ENCODE assay signal across 12 cellular contexts in the genomic region with DNA sequence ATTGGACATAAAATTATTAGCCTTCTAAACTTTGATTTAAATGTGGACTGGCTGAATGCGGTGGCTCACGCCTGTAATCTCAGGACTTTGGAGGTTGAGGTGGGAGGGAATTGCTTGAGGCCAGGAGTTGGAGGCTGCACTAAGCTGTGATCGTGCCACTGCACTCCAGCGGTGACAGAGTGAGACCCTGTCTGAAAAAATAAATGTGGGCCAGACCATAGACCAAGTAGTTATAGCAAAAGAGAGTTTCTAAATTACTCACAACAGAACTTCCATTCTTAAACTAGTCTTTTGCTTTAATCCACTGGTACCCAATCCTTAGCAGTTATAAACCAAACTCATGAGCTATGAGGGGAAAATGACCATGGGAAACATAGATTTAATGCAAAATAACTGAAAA. TPM values are rescaled to one million over a fixed set of nuclear protein-coding genes. Genes with fewer than 3 reads are reported as not detected.
DNase-seq lines count a peak whose midpoint lies in the region; ATAC-seq, FAIRE-seq and TF ChIP-seq lines count a peak whose summit lies in the region.
"Had no signal": no experiment of that assay in that cellular context is flagged by ENCODE, and none has a peak within 500 bp of the region (broad histone marks: within the 10 kb centered on the region; RNA-seq: fewer than 3 reads in every experiment).

No MANE protein-coding gene starts in this region.

- H3K4me3 Mint-ChIP-seq in CD4-positive, alpha-beta memory T cell: peak overlapping the region in 4 of 8 donors; percentile 20 to 56 (median 42)
- no peak overlapping the region for H3K4me3 Mint-ChIP-seq in activated T-helper 1 cell treated with anti-CD3 and anti-CD28 coated beads, Interleukin-12 subunit alpha, Interleukin-12 subunit beta, Interleukin-2, Interleukin-4 antibody, amounts not matched to agents 30 ng/mL and 10 ng/mL and 1 ng/mL, durations not matched to agents 14 hours and 24 hours and 36 hours

- H3K4me3 ChIP-seq in CD4-positive, alpha-beta memory T cell (ENCODE audit: low read length in 2 of 2): no peak overlapping the region
- no peak overlapping the region for H3K4me3 ChIP-seq in BE2C (ENCODE audit: low read depth, low read length)
- H3K4me3 ChIP-seq: heart right ventricle had no signal

- no peaks in the 10 kb centered on the region for H3K27me3 Mint-ChIP-seq in CD4-positive, alpha-beta memory T cell
- H3K27me3 Mint-ChIP-seq in activated T-helper 1 cell treated with anti-CD3 and anti-CD28 coated beads, Interleukin-12 subunit alpha, Interleukin-12 subunit beta, Interleukin-2, Interleukin-4 antibody, amounts not matched to agents 30 ng/mL and 10 ng/mL and 1 ng/mL, durations not matched to agents 14 hours and 24 hours and 36 hours (ENCODE audit: insufficient read depth): no peaks in the 10 kb centered on the region

- peaks cover 44 to 66% (median 57%) of the 10 kb centered on the region in 4 donors for H3K4me1 Mint-ChIP-seq in CD4-positive, alpha-beta memory T cell
- peaks cover 54% of the 10 kb centered on the region for H3K4me1 Mint-ChIP-seq in activated T-helper 1 cell treated with anti-CD3 and anti-CD28 coated beads, Interleukin-12 subunit alpha, Interleukin-12 subunit beta, Interleukin-2, Interleukin-4 antibody, amounts not matched to agents 30 ng/mL and 10 ng/mL and 1 ng/mL, durations not matched to agents 14 hours and 24 hours and 36 hours (ENCODE audit: low read depth)

- ATAC-seq in GM18861 (IDR thresholded peaks at IDR 0.05; ENCODE audit: unreplicated experiment) (peak; percentile 78), HG02870 (IDR thresholded peaks at IDR 0.05; ENCODE audit: unreplicated experiment) (peak; percentile 72)
- ATAC-seq: heart right ventricle had no signal

- no peak for TF ChIP-seq CTCF in BE2C (IDR thresholded peaks at IDR 0.05; ENCODE audit: low read depth, low read length)

- no peaks in the 10 kb centered on the region for H3K9me3 Mint-ChIP-seq in CD4-positive, alpha-beta memory T cell
- H3K9me3 Mint-ChIP-seq in activated T-helper 1 cell treated with anti-CD3 and anti-CD28 coated beads, Interleukin-12 subunit alpha, Interleukin-12 subunit beta, Interleukin-2, Interleukin-4 antibody, amounts not matched to agents 30 ng/mL and 10 ng/mL and 1 ng/mL, durations not matched to agents 14 hours and 24 hours and 36 hours: no peaks in the 10 kb centered on the region

- H3K36me3 ChIP-seq in CD4-positive, alpha-beta memory T cell (ENCODE audit: insufficient read depth, low read length): no peaks in the 10 kb centered on the region
- no peaks in the 10 kb centered on the region for H3K36me3 ChIP-seq in BE2C

- peaks cover 0 to 18% of the 10 kb centered on the region in 2 donors for H3K36me3 Mint-ChIP-seq in CD4-positive, alpha-beta memory T cell
- peaks cover 23% of the 10 kb centered on the region for H3K36me3 Mint-ChIP-seq in activated T-helper 1 cell treated with anti-CD3 and anti-CD28 coated beads, Interleukin-12 subunit alpha, Interleukin-12 subunit beta, Interleukin-2, Interleukin-4 antibody, amounts not matched to agents 30 ng/mL and 10 ng/mL and 1 ng/mL, durations not matched to agents 14 hours and 24 hours and 36 hours (ENCODE audit: low read depth)

- CTCF ChIA-PET in CD4-positive, alpha-beta memory T cell (lab: Charles Lee; ENCODE audit: partially characterized antibody): interaction anchor here (1.0 to 2.2 kb wide), 5 partner anchors 102 to 178 kb away, joined by 3 to 9 read pairs (median 3); no protein-coding TSS in a partner anchor

- FAIRE-seq in frontal cortex (lab: Jason Lieb, UNC): no peak
- FAIRE-seq: endothelial cell of umbilical vein had no signal

- H3K27ac ChIP-seq in CD4-positive, alpha-beta memory T cell (ENCODE audit: low read depth, low read length): no peak overlapping the region

- H3K27me3 ChIP-seq in CD4-positive, alpha-beta memory T cell (ENCODE audit: insufficient read depth, low read length): no peaks in the 10 kb centered on the region
- no peaks in the 10 kb centered on the region for H3K27me3 ChIP-seq in BE2C
- H3K27me3 ChIP-seq: heart right ventricle had no signal

- H3K4me1 ChIP-seq in CD4-positive, alpha-beta memory T cell (ENCODE audit: insufficient read depth, low read length): peaks cover 83% of the 10 kb centered on the region
- H3K4me1 ChIP-seq in BE2C: no peaks in the 10 kb centered on the region

- intact Hi-C loops in CD4-positive, alpha-beta memory T cell (cut with micrococcal nuclease): loop anchor here (5.0 kb wide), 2 partner anchors 33 to 83 kb away; no protein-coding TSS in a partner anchor
- intact Hi-C loops in activated T-helper 1 cell treated with anti-CD3 and anti-CD28 coated beads, Interleukin-12 subunit alpha, Interleukin-12 subunit beta, Interleukin-2, Interleukin-4 antibody, amounts not matched to agents 30 ng/mL and 10 ng/mL and 1 ng/mL, durations not matched to agents 14 hours and 24 hours and 36 hours (cut with micrococcal nuclease): loop anchor here (2.0 kb wide), 2 partner anchors 16 to 30 kb away; no protein-coding TSS in a partner anchor

- DNase-seq in CD4-positive, alpha-beta memory T cell: no peak
- no peak for DNase-seq in activated T-helper 1 cell treated with anti-CD3 and anti-CD28 coated beads, Interleukin-12 subunit alpha, Interleukin-12 subunit beta, Interleukin-2, Interleukin-4 antibody, amounts not matched to agents 30 ng/mL and 10 ng/mL and 1 ng/mL, durations not matched to agents 14 hours and 24 hours and 36 hours (ENCODE audit: low spot score)
- DNase-seq in frontal cortex (ENCODE audit: low spot score in 2 of 2) (no peak), NCI-H128 (lab: John Stamatoyannopoulos, UW; ENCODE audit: unreplicated experiment) (no peak), BE2C (no peak), NCI-H1092 (lab: John Stamatoyannopoulos, UW) (no peak)
- DNase-seq: heart right ventricle, NCI-H69, SHP77 had no signal

- POLR2A ChIA-PET in CD4-positive, alpha-beta memory T cell (lab: Charles Lee; ENCODE audit: partially characterized antibody): interaction anchor here (1.0 to 1.5 kb wide), 3 partner anchors 62 to 147 kb away, joined by 3 to 5 read pairs (median 4); no protein-coding TSS in a partner anchor

- H3K27ac Mint-ChIP-seq in CD4-positive, alpha-beta memory T cell: peak overlapping the region; percentile 19 to 64 (median 37)
- H3K27ac Mint-ChIP-seq in activated T-helper 1 cell treated with anti-CD3 and anti-CD28 coated beads, Interleukin-12 subunit alpha, Interleukin-12 subunit beta, Interleukin-2, Interleukin-4 antibody, amounts not matched to agents 30 ng/mL and 10 ng/mL and 1 ng/mL, durations not matched to agents 14 hours and 24 hours and 36 hours: peak overlapping the region; percentile 3

- H3K9me3 ChIP-seq in CD4-positive, alpha-beta memory T cell (ENCODE audit: control insufficient read depth in 1 of 2, low read length in 2 of 2): no peaks in the 10 kb centered on the region
- H3K9me3 ChIP-seq in BE2C: no peaks in the 10 kb centered on the region
- H3K9me3 ChIP-seq: heart right ventricle had no signal

RNA-seq across cellular contexts. Expression of a gene that starts 35.2 kb away (rescaled TPM):
- 100 to 1,000 TPM; 130 to 134 TPM for total RNA-seq in CD4-positive, alpha-beta memory T cell
- polyA plus RNA-seq in CD4-positive, alpha-beta memory T cell: 10 to 100 TPM; 67.2 to 85.7 TPM
- 326 and 348 TPM in 2 replicates for total RNA-seq in activated T-helper 1 cell treated with anti-CD3 and anti-CD28 coated beads, Interleukin-12 subunit alpha, Interleukin-12 subunit beta, Interleukin-2, Interleukin-4 antibody, amounts not matched to agents 30 ng/mL and 10 ng/mL and 1 ng/mL, durations not matched to agents 14 hours and 24 hours and 36 hours
- total RNA-seq in frontal cortex: 35.1 TPM
- 27.6 TPM for polyA plus RNA-seq in BE2C (2012; ENCODE audit: insufficient read depth, insufficient read length, low read depth)
